In the genomic region with DNA sequence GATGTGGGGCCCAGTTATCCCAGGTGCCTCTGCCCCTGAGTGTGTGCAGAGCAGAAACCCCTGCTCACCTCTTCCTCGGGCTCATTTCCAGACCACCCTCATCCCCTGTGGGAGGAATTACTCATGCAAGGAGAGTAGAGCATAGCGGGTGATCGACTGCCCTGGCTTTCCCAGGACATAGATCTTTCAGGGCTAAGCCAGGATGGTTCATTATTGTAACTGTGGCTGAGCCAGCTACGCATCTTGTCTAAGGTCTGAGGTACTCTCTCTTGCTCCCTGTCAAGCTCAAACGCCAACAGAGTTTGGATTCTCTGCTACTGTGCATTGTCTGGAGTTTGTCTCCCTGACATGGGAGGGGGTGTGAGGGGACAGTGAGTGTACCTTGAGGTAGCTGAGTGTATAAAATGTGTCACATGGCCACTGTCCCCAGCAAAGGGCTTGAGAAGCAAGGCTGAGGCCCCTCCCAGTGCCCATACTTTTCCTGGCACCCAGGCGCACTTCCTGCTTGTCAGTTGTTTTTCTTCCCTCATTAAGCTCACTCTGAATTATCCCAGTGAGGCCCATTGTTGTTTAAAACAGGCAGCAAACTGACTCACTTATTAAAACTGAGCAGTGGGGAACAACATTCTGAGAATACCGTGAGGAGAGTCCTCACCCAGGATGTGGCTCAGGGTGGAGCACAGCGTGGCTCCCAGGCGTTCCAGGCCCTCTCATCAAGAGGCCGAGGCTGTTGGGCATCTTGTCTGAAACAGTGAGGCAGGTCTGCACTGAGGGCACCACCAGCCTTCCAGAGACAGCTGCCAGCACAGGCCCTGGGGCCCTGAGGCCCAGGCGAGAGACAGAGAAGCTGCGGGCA, we compare ENCODE assay signal across 9 cellular contexts.
DNase-seq lines count a peak whose midpoint lies in the region; ATAC-seq and TF ChIP-seq lines count a peak whose summit lies in the region.
"Had no signal": no experiment of that assay in that cellular context is flagged by ENCODE, and none has a peak within 500 bp of the region (broad histone marks: within the 10 kb centered on the region; RNA-seq: fewer than 3 reads in every experiment).

No MANE protein-coding gene starts in this region.

- ATAC-seq in gastroesophageal sphincter = no peak
- no peak for ATAC-seq in effector memory CD8-positive, alpha-beta T cell (replicated peaks)

- H3K4me1 ChIP-seq in gastroesophageal sphincter = peaks cover 0 to 21% (median 20%) of the 10 kb centered on the region in 3 donors

- H3K4me1 Mint-ChIP-seq in endothelial cell (ENCODE audit: unreplicated experiment) = peaks cover 15% of the 10 kb centered on the region
- peaks cover 3 to 4% of the 10 kb centered on the region in 2 donors for H3K4me1 Mint-ChIP-seq in effector memory CD8-positive, alpha-beta T cell (ENCODE audit: low read depth in 2 of 2)

- H3K4me3 ChIP-seq in gastroesophageal sphincter = no peak overlapping the region

- H3K27ac Mint-ChIP-seq in endothelial cell (ENCODE audit: unreplicated experiment) = peak overlapping the region; percentile 53
- no peak overlapping the region for H3K27ac Mint-ChIP-seq in effector memory CD8-positive, alpha-beta T cell

- H3K4me3 Mint-ChIP-seq in endothelial cell (ENCODE audit: unreplicated experiment) = no peak overlapping the region
- no peak overlapping the region for H3K4me3 Mint-ChIP-seq in effector memory CD8-positive, alpha-beta T cell

- H3K27ac ChIP-seq in gastroesophageal sphincter = peak overlapping the region in 1 of 4 donors; percentile 37

- WGBS in gastroesophageal sphincter (ENCODE audit: low coverage in 1 of 2), 2 donors = 50 to 53% methylated on average over 2 to 3 of the region's 12 CpGs

- no peak for TF ChIP-seq POLR2A in gastroesophageal sphincter (IDR thresholded peaks at IDR 0.05)

- peaks cover 3% of the 10 kb centered on the region for H3K27me3 Mint-ChIP-seq in endothelial cell (ENCODE audit: unreplicated experiment)
- peaks cover 15 to 42% of the 10 kb centered on the region in 2 donors for H3K27me3 Mint-ChIP-seq in effector memory CD8-positive, alpha-beta T cell

- H3K27me3 ChIP-seq in gastroesophageal sphincter = no peaks in the 10 kb centered on the region

- no peaks in the 10 kb centered on the region for H3K9me3 ChIP-seq in gastroesophageal sphincter

- no peaks in the 10 kb centered on the region for H3K36me3 ChIP-seq in gastroesophageal sphincter

- DNase-seq in ELF-1 (ENCODE audit: low read depth, low spot score) = peak; percentile 44
- peak; percentile 98 for DNase-seq in NCI-H460 (ENCODE audit: extremely low read depth, low read depth)
- DNase-seq in endothelial cell (ENCODE audit: low spot score) = no peak
- DNase-seq in non-pigmented ciliary epithelial cell (ENCODE audit: low read depth) = peak; percentile 58
- DNase-seq in NCI-H345 (lab: John Stamatoyannopoulos, UW) = no peak
- DNase-seq in effector memory CD8-positive, alpha-beta T cell = no peak
- no peak for DNase-seq in NCI-H2196 treated with DMSO at 0.1 percent for 48 hours (lab: John Stamatoyannopoulos, UW; ENCODE audit: unreplicated experiment)
- DNase-seq: NCI-H2227 treated with DMSO at 0.1 percent for 48 hours had no signal

- no peaks in the 10 kb centered on the region for H3K9me3 Mint-ChIP-seq in endothelial cell (ENCODE audit: unreplicated experiment)
- H3K9me3 Mint-ChIP-seq in effector memory CD8-positive, alpha-beta T cell = no peaks in the 10 kb centered on the region

- H3K36me3 Mint-ChIP-seq in endothelial cell (ENCODE audit: low read depth, unreplicated experiment) = no peaks in the 10 kb centered on the region
- no peaks in the 10 kb centered on the region for H3K36me3 Mint-ChIP-seq in effector memory CD8-positive, alpha-beta T cell (ENCODE audit: insufficient read depth)

- TF ChIP-seq EP300 in gastroesophageal sphincter (IDR thresholded peaks at IDR 0.05) = no peak

- TF ChIP-seq CTCF in endothelial cell (IDR thresholded peaks at IDR 0.05; ENCODE audit: unreplicated experiment) = no peak
- TF ChIP-seq CTCF in gastroesophageal sphincter (IDR thresholded peaks at IDR 0.05) = no peak

Comparison
In these comparisons a context has a peak if more than half of its experiments do, and no peak if none do; other contexts are left out.
1. DNase-seq: peak in ELF-1 (single experiment), NCI-H460 (single experiment) and non-pigmented ciliary epithelial cell (single experiment); none in endothelial cell (single experiment), NCI-H345 (single experiment), effector memory CD8-positive, alpha-beta T cell (0 of 3) and NCI-H2196 treated with DMSO at 0.1 percent for 48 hours (single experiment).